Comparison of ENCODE assay signal across 1 cellular context in genomic region chr3:101037613-101038012, GRCh38.
TF ChIP-seq lines count a peak whose summit lies in the region.

No MANE protein-coding gene starts in this region.

TF ChIP-seq in IMR-90, 13 proteins besides CTCF, POLR2A, EP300 and RAD21:
- TF ChIP-seq, protein P1, sequence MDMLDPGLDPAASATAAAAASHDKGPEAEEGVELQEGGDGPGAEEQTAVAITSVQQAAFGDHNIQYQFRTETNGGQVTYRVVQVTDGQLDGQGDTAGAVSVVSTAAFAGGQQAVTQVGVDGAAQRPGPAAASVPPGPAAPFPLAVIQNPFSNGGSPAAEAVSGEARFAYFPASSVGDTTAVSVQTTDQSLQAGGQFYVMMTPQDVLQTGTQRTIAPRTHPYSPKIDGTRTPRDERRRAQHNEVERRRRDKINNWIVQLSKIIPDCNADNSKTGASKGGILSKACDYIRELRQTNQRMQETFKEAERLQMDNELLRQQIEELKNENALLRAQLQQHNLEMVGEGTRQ (IDR thresholded peaks at IDR 0.05; ENCODE audit: low read depth, low read length): no peak
- no peak for TF ChIP-seq CHD1 (IDR thresholded peaks at IDR 0.05; ENCODE audit: low read depth, low read length)
